Comparison of ENCODE assay signal across 15 cellular contexts in the genomic region with DNA sequence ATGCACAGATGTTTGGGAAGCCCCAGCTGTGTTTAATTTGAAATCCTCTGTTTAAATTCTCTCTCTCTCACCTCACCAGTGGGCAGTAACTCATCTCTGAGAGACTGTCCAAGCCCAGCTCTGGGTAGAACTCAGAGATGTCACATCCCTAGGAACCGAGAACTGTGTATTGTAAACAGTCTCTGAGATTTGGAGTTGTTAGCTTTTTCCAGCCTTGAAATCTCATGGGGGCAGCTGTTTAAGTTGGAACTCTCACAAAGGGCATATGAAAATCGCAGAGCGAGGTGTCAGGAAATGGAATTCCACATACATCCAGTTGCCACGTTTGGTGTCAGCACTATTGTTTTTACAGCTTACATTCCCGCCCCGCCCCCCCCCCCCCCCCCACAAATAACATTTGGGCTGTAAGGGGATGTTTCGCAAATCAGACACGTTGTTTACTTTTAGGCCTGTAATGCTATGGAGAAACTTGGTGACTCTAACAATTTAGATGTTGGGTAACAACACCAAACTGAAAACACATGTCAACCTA. TPM values are rescaled to one million over a fixed set of nuclear protein-coding genes. Genes with fewer than 3 reads are reported as not detected.
DNase-seq lines count a peak whose midpoint lies in the region; ATAC-seq and TF ChIP-seq lines count a peak whose summit lies in the region.
"Had no signal": no experiment of that assay in that cellular context is flagged by ENCODE, and none has a peak within 500 bp of the region (broad histone marks: within the 10 kb centered on the region; RNA-seq: fewer than 3 reads in every experiment).

No MANE protein-coding gene starts in this region.

- TF ChIP-seq POLR2A in stomach (IDR thresholded peaks at IDR 0.05): no peak

- ATAC-seq in right cardiac atrium (peak; percentile 68 to 84), GM21528 (IDR thresholded peaks at IDR 0.05; ENCODE audit: low FRiP score, unreplicated experiment) (no peak)

- intact Hi-C loops in right cardiac atrium (cut with DNase I): no loop called here
- intact Hi-C loops in stomach (cut with DNase I; ENCODE audit: low total_unique reads): no loop called here

- TF ChIP-seq CTCF in cardiac fibroblast (IDR thresholded peaks at IDR 0.05; ENCODE audit: low read depth, low read length): no peak
- TF ChIP-seq CTCF in stomach (IDR thresholded peaks at IDR 0.05): no peak

- 28% methylated on average over 8 of the region's 8 CpGs for WGBS in right cardiac atrium
- 56 to 63% (median 60%) methylated on average over 8 of the region's 8 CpGs for WGBS in stomach, 5 donors

- H3K27me3 ChIP-seq in right cardiac atrium (ENCODE audit: control insufficient read depth, insufficient read depth) (no peaks in the 10 kb centered on the region), stomach (no peaks in the 10 kb centered on the region)
- H3K27me3 ChIP-seq: neutrophil had no signal

- no peak for TF ChIP-seq EP300 in stomach (IDR thresholded peaks at IDR 0.05)

- no peak overlapping the region for H3K27ac ChIP-seq in right cardiac atrium (ENCODE audit: low read length)
- H3K27ac ChIP-seq in stomach: peak overlapping the region in 3 of 5 donors; percentile 29 to 63 (median 49)
- H3K27ac ChIP-seq: 22Rv1, neutrophil had no signal

- peaks cover 20 to 67% (median 57%) of the 10 kb centered on the region in 4 donors for H3K36me3 ChIP-seq in stomach

- H3K4me3 ChIP-seq in cardiac fibroblast (replicated peaks in 1 of 2; ENCODE audit: low read depth in 2 of 2, low read length in 2 of 2) (no peak overlapping the region), right cardiac atrium (ENCODE audit: low read length) (no peak overlapping the region), stomach (no peak overlapping the region)

- no peaks in the 10 kb centered on the region for H3K9me3 ChIP-seq in right cardiac atrium (ENCODE audit: control insufficient read depth, low read length)
- H3K9me3 ChIP-seq in stomach: no peaks in the 10 kb centered on the region
- H3K9me3 ChIP-seq: neutrophil had no signal

- no peaks in the 10 kb centered on the region for H3K4me1 ChIP-seq in right cardiac atrium (ENCODE audit: control insufficient read depth, insufficient read depth, low read length)
- H3K4me1 ChIP-seq in stomach: peaks cover 0 to 10% (median 4%) of the 10 kb centered on the region in 4 donors

- DNase-seq in NCI-H1694 treated with DMSO at 0.1 percent for 48 hours (lab: John Stamatoyannopoulos, UW) (peak; percentile 0), NCI-H1694 (lab: John Stamatoyannopoulos, UW) (no peak), cardiac fibroblast (ENCODE audit: low read depth in 2 of 2) (peak; percentile 78 to 94), right cardiac atrium (no peak), stomach (no peak), DMS79 (lab: John Stamatoyannopoulos, UW) (no peak)
- DNase-seq in activated CD4-positive, CD25-positive, alpha-beta regulatory T cell treated with anti-CD3 and anti-CD28 coated beads, Interleukin-2, amount 50 U/mL, for 72 hours: no peak
- DNase-seq: activated CD8-positive, alpha-beta memory T cell treated with anti-CD3 and anti-CD28 coated beads, Interleukin-2, amount 50 U/mL, for 48 hours; amygdala; MV-4-11; NCI-H524; stimulated activated naive CD4-positive, alpha-beta T cell had no signal

RNA-seq across cellular contexts. Expression of a gene that starts 34.3 kb away (rescaled TPM):
- 10 to 100 TPM; 31.5 to 40.1 (median 33.9) TPM for total RNA-seq in right cardiac atrium
- 19.8 TPM for polyA plus RNA-seq in right cardiac atrium
- 100 to 1,000 TPM in 1 of 5 donors, 10 to 100 TPM in 4; 15.2 to 205 (median 51.9) TPM for total RNA-seq in stomach
- polyA plus RNA-seq in stomach: 10 to 100 TPM; 16.0 to 25.8 (median 23.7) TPM

Comparison
In these comparisons a context has a peak if more than half of its experiments do, and no peak if none do; other contexts are left out.
1. DNase-seq: peak in NCI-H1694 treated with DMSO at 0.1 percent for 48 hours (single experiment) and cardiac fibroblast (2 of 2); none in NCI-H1694 (single experiment), right cardiac atrium (0 of 3), stomach (single experiment), activated CD4-positive, CD25-positive, alpha-beta regulatory T cell treated with anti-CD3 and anti-CD28 coated beads, Interleukin-2, amount 50 U/mL, for 72 hours (single experiment) and DMS79 (single experiment).